22 cellular contexts compared by ENCODE assay signal in the genomic region with DNA sequence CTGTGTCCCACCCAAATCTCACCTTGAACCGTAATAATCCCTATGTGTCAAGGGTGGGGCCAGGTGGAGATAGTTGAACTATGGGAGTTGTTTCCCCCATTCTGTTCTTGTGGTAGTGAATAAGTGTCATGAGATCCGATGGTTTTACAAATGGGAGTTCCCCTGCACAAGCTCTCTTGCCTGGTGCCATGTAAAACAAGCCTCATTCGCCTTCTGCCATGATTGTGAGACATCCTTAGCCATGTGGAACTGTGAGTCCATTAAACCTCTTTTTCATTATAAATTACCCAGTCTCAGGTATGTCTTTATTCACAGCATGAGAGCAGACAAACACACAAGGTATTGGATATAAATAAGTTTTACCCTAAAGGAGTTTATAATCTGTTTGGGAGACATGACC.
"Had no signal": no experiment of that assay in that cellular context is flagged by ENCODE, and none has a peak within 500 bp of the region (broad histone marks: within the 10 kb centered on the region; RNA-seq: fewer than 3 reads in every experiment).

No MANE protein-coding gene starts in this region.

- H3K4me1 ChIP-seq: heart right ventricle, pancreas, right lobe of liver, tibial nerve, vagina had no signal

- H3K4me3 Mint-ChIP-seq: memory B cell; natural killer cell; neural crest cell; stimulated activated naive B cell treated with anti-CD40 and anti-IgM and Interleukin-4, amounts not matched to agents 10 μg/mL and 1 μg/mL and 100 μg/mL, for 72 hours; stimulated activated naive CD8-positive, alpha-beta T cell treated with anti-CD3 and anti-CD28 coated beads, Interleukin-15, Interleukin-2, amounts not matched to agents 100 ng/mL and 50 ng/mL, for 24 hours had no signal

- H3K4me3 ChIP-seq: heart right ventricle, lung, pancreas, right lobe of liver, thoracic aorta, tibial nerve, vagina had no signal

- H3K36me3 Mint-ChIP-seq: memory B cell; natural killer cell; stimulated activated naive B cell treated with anti-CD40 and anti-IgM and Interleukin-4, amounts not matched to agents 10 μg/mL and 1 μg/mL and 100 μg/mL, for 72 hours had no signal

- H3K27ac ChIP-seq: epithelial cell of prostate, heart right ventricle, neutrophil, pancreas, right lobe of liver, thoracic aorta, tibial nerve, vagina had no signal

- H3K9me3 ChIP-seq: neutrophil, pancreas, right lobe of liver, thoracic aorta, tibial nerve, vagina had no signal

- H3K36me3 ChIP-seq: heart right ventricle, neutrophil, pancreas, right lobe of liver, thoracic aorta, tibial nerve, vagina had no signal

- H3K27me3 Mint-ChIP-seq: memory B cell; stimulated activated naive B cell treated with anti-CD40 and anti-IgM and Interleukin-4, amounts not matched to agents 10 μg/mL and 1 μg/mL and 100 μg/mL, for 72 hours; stimulated activated naive CD8-positive, alpha-beta T cell treated with anti-CD3 and anti-CD28 coated beads, Interleukin-15, Interleukin-2, amounts not matched to agents 100 ng/mL and 50 ng/mL, for 24 hours had no signal

- H3K27ac Mint-ChIP-seq: memory B cell; natural killer cell; stimulated activated naive B cell treated with anti-CD40 and anti-IgM and Interleukin-4, amounts not matched to agents 10 μg/mL and 1 μg/mL and 100 μg/mL, for 72 hours; stimulated activated naive CD8-positive, alpha-beta T cell treated with anti-CD3 and anti-CD28 coated beads, Interleukin-15, Interleukin-2, amounts not matched to agents 100 ng/mL and 50 ng/mL, for 24 hours had no signal

- DNase-seq: cortex of kidney; foreskin fibroblast; glutamatergic neuron; heart right ventricle; hippocampal formation; kidney; natural killer cell; right lobe of liver; small intestine; stimulated activated CD4-positive, alpha-beta T cell treated with anti-CD3 and anti-CD28 coated beads, Interleukin-15, amount 100 ng/mL, for 24 hours; stimulated activated CD4-positive, alpha-beta T cell treated with anti-CD3 and anti-CD28 coated beads, Interleukin-2, amount 100 ng/mL, for 48 hours; stimulated activated naive B cell treated with anti-CD40 and anti-IgM and Interleukin-4, amounts not matched to agents 10 μg/mL and 1 μg/mL and 100 μg/mL, for 72 hours had no signal

- H3K27me3 ChIP-seq: heart right ventricle, neutrophil, pancreas, right lobe of liver, tibial nerve, vagina had no signal

- H3K4me1 Mint-ChIP-seq: memory B cell; natural killer cell; neural crest cell; stimulated activated naive B cell treated with anti-CD40 and anti-IgM and Interleukin-4, amounts not matched to agents 10 μg/mL and 1 μg/mL and 100 μg/mL, for 72 hours had no signal
